In genomic region chr3:150806436-150806835, GRCh38 we compare ENCODE assay signal across 14 cellular contexts.
"Had no signal": no experiment of that assay in that cellular context is flagged by ENCODE, and none has a peak within 500 bp of the region (broad histone marks: within the 10 kb centered on the region; RNA-seq: fewer than 3 reads in every experiment).

No MANE protein-coding gene starts in this region.

- DNase-seq: activated CD4-positive, alpha-beta memory T cell treated with anti-CD3 and anti-CD28 coated beads for 36 hours; activated CD4-positive, alpha-beta T cell treated with anti-CD3 and anti-CD28 coated beads for 1 hour; activated CD8-positive, alpha-beta memory T cell treated with anti-CD3 and anti-CD28 coated beads, Interleukin-2, amount 10 ng/mL, durations not matched to agents 7 days and 5 days; activated naive CD4-positive, alpha-beta T cell treated with anti-CD3 and anti-CD28 coated beads, Interleukin-2, amount 50 U/mL, for 16 hours; activated T-cell treated with anti-CD3 and anti-CD28 coated beads, Interleukin-2, amount 50 U/mL, for 1 hour; immature natural killer cell; right cardiac atrium; stimulated activated CD4-positive, alpha-beta T cell treated with anti-CD3 and anti-CD28 coated beads, Interleukin-15, amount 100 ng/mL, for 24 hours; stimulated activated CD4-positive, alpha-beta T cell treated with anti-CD3 and anti-CD28 coated beads, Interleukin-4, amount 100 ng/mL, for 1 hour; stimulated activated naive B cell treated with anti-CD40 and anti-IgM and Interleukin-4, amounts not matched to agents 10 μg/mL and 1 μg/mL and 100 μg/mL, for 72 hours; thyroid gland had no signal

- H3K4me3 ChIP-seq: prostate gland, skin epidermis, thyroid gland had no signal

- H3K9me3 ChIP-seq: prostate gland, thyroid gland had no signal

- H3K27me3 ChIP-seq: thyroid gland had no signal

- H3K4me1 ChIP-seq: prostate gland, thyroid gland had no signal

- H3K36me3 ChIP-seq: prostate gland, thyroid gland had no signal

- ATAC-seq: activated CD8-positive, alpha-beta memory T cell treated with anti-CD3 and anti-CD28 coated beads, Interleukin-2, amount 10 ng/mL, durations not matched to agents 7 days and 5 days; natural killer cell treated with Interleukin-12 subunit alpha and Interleukin-12 subunit beta and Interleukin-15 and Interleukin-18, amount 100 ng/mL, for 72 hours; right cardiac atrium; stimulated activated naive B cell treated with anti-CD40 and anti-IgM and Interleukin-4, amounts not matched to agents 10 μg/mL and 1 μg/mL and 100 μg/mL, for 72 hours had no signal

- H3K27ac ChIP-seq: prostate gland, skin epidermis, thyroid gland had no signal
